Comparison of ENCODE assay signal across 9 cellular contexts in genomic region chr21:38956791-38957571, GRCh38.
DNase-seq lines count a peak whose midpoint lies in the region; ATAC-seq and TF ChIP-seq lines count a peak whose summit lies in the region.
"Had no signal": no experiment of that assay in that cellular context is flagged by ENCODE, and none has a peak within 500 bp of the region (broad histone marks: within the 10 kb centered on the region; RNA-seq: fewer than 3 reads in every experiment).

No MANE protein-coding gene starts in this region.

- TF ChIP-seq EP300 in stomach (IDR thresholded peaks at IDR 0.05): no peak

- H3K27ac ChIP-seq in stomach: peak overlapping the region; percentile 42 to 89 (median 78)

- H3K4me1 ChIP-seq in stomach: peaks cover 38 to 48% (median 44%) of the 10 kb centered on the region in 4 donors

- ATAC-seq in left cardiac atrium (peak in 1 of 2 donors; percentile 5), HG02642 (IDR thresholded peaks at IDR 0.05; ENCODE audit: poor library complexity, unreplicated experiment) (no peak), sciatic nerve (no peak)

- intact Hi-C loops in left cardiac atrium (cut with DNase I): no loop called here
- intact Hi-C loops in stomach (cut with DNase I; ENCODE audit: low total_unique reads): no loop called here
- intact Hi-C loops in sciatic nerve (cut with DNase I): no loop called here

- DNase-seq in NCI-H128 (lab: John Stamatoyannopoulos, UW; ENCODE audit: unreplicated experiment) (peak; percentile 97), OCI-M2 (lab: John Stamatoyannopoulos, UW; ENCODE audit: unreplicated experiment) (peak; percentile 26), left cardiac atrium (peak; percentile 54), stomach (peak; percentile 61), COLO829 (ENCODE audit: low spot score) (no peak), sciatic nerve (ENCODE audit: low spot score) (no peak)
- DNase-seq: cerebellar nuclear complex, HFFc6 had no signal

- no peaks in the 10 kb centered on the region for H3K27me3 ChIP-seq in stomach

- 29 to 57% (median 38%) methylated on average over 12 of the region's 12 CpGs for WGBS in stomach, 5 donors

- no peaks in the 10 kb centered on the region for H3K36me3 ChIP-seq in stomach

- no peak overlapping the region for H3K4me3 ChIP-seq in stomach

- TF ChIP-seq CTCF in stomach (IDR thresholded peaks at IDR 0.05): no peak

- no peaks in the 10 kb centered on the region for H3K9me3 ChIP-seq in stomach

- TF ChIP-seq POLR2A in stomach (IDR thresholded peaks at IDR 0.05): no peak

Comparison
In these comparisons a context has a peak if more than half of its experiments do, and no peak if none do; other contexts are left out.
1. DNase-seq: peak in NCI-H128 (single experiment), OCI-M2 (single experiment), left cardiac atrium (single experiment) and stomach (single experiment); none in COLO829 (single experiment) and sciatic nerve (single experiment).